8 cellular contexts compared by ENCODE assay signal in genomic region chr5:173327948-173328895, GRCh38. TPM values are rescaled to one million over a fixed set of nuclear protein-coding genes. Genes with fewer than 3 reads are reported as not detected.
DNase-seq lines count a peak whose midpoint lies in the region; ATAC-seq, FAIRE-seq and TF ChIP-seq lines count a peak whose summit lies in the region.

TSS of gene STC2 (minus strand) at chr5:173328414. CDS start at chr5:173328193, 221 bp downstream.

- H3K9me3 ChIP-seq in GM12878 (replicated peaks; ENCODE audit: control insufficient read depth, insufficient read depth, low read length) (no peaks in the 10 kb centered on the region; the same call in none of the 3 replicates), skeletal muscle satellite cell (replicated peaks; ENCODE audit: low read length) (no peaks in the 10 kb centered on the region)

- TF ChIP-seq POLR2A in GM19099 (IDR thresholded peaks at IDR 0.05; ENCODE audit: extremely low read depth, insufficient read length, low read depth) = peak; percentile 44
- peak; percentile 74 for TF ChIP-seq POLR2A in GM12878 (IDR thresholded peaks at IDR 0.05; ENCODE audit: low read depth, low read length)

- peaks cover 2 to 4% of the 10 kb centered on the region in 2 experiments; a peak in 2 of 4 replicates for H3K27me3 ChIP-seq in GM12878 (replicated peaks in 1 of 2; ENCODE audit: control insufficient read depth in 2 of 2, insufficient read depth in 2 of 2, low read length in 1 of 2)
- H3K27me3 ChIP-seq in skeletal muscle satellite cell (ENCODE audit: control insufficient read depth, insufficient read depth, low read length) = no peaks in the 10 kb centered on the region

- intact Hi-C loops in GM12878 (cut with micrococcal nuclease; ENCODE audit: unreplicated experiment) = no loop called here

- in situ Hi-C loops in GM12878 (cut with MboI) = no loop called here

- H3K79me2 ChIP-seq in GM12878 (ENCODE audit: control insufficient read depth, insufficient read depth, low read length) = peaks cover 12% of the 10 kb centered on the region

- H2AFZ ChIP-seq in GM12878 (ENCODE audit: control insufficient read depth, low read depth, low read length) = peak within 1 kb of the TSS; percentile 48

- peak within 1 kb of the TSS; percentile 79 for H3K4me2 ChIP-seq in GM12878 (ENCODE audit: control insufficient read depth, insufficient read depth)
- peak within 1 kb of the TSS; percentile 95 for H3K4me2 ChIP-seq in skeletal muscle satellite cell (ENCODE audit: low read length)

- 48% methylated on average over 70 of the region's 74 CpGs for WGBS in GM12878 (ENCODE audit: insufficient coverage, insufficient replicate concordance, low lambda C conversion rate, missing lambda C conversion rate)

- peak; percentile 52 for ATAC-seq in HG03442 (IDR thresholded peaks at IDR 0.05; ENCODE audit: unreplicated experiment)
- ATAC-seq in GM12878 = peak; percentile 44

- CTCF ChIA-PET in GM12878 (lab: Yijun Ruan, JAX) = interaction anchor here (6.9 kb wide), 1 partner anchor 34 kb away, joined by 79 read pairs; no protein-coding TSS in a partner anchor

- SMC1A ChIA-PET in GM12878 (lab: Charles Lee; ENCODE audit: uncharacterized antibody, unreplicated experiment) = interaction anchor here (3.9 kb wide), 1 partner anchor 34 kb away, joined by 29 read pairs; no protein-coding TSS in a partner anchor

- RAD21 ChIA-PET in GM12878 (lab: Charles Lee; ENCODE audit: unreplicated experiment) = interaction anchor here (1.4 kb wide), 1 partner anchor 344 kb away, joined by 4 read pairs; the partner anchor contains the start of gene ATP6V0E1

- TF ChIP-seq RAD21 in GM12878 (IDR thresholded peaks at IDR 0.05; ENCODE audit: insufficient read depth, low read depth, low read length) = no peak

- H3K4me1 ChIP-seq in GM12878 (ENCODE audit: control insufficient read depth, insufficient read depth, low read length) (no peaks in the 10 kb centered on the region; the same call in 1 of the 2 replicates), skeletal muscle satellite cell (ENCODE audit: control insufficient read depth, insufficient read depth, low read length) (peaks cover 45% of the 10 kb centered on the region)

- no peak for TF ChIP-seq EP300 in GM12878 (IDR thresholded peaks at IDR 0.05; ENCODE audit: borderline replicate concordance in 1 of 2, control insufficient read depth in 1 of 2, low read depth in 2 of 2, low read length in 2 of 2)

- H3K4me3 ChIP-seq in GM12878 (peak within 1 kb of the TSS; percentile 70), iPS-11a (ENCODE audit: low read depth, low read length) (peak within 1 kb of the TSS; percentile 94), skeletal muscle satellite cell (ENCODE audit: low read length) (peak within 1 kb of the TSS; percentile 96)

- FAIRE-seq in GM12878 (lab: Jason Lieb, UNC) = no peak

- H4K20me1 ChIP-seq in GM12878 (ENCODE audit: control insufficient read depth, insufficient read depth) = no peaks in the 10 kb centered on the region

- POLR2A ChIA-PET in GM12878 (lab: Charles Lee) = interaction anchor here (0.6 kb wide), 1 partner anchor 40 kb away, joined by 3 read pairs; no protein-coding TSS in a partner anchor

- H3K9ac ChIP-seq in GM12878 (ENCODE audit: control insufficient read depth, insufficient read depth, low read length) (peak within 1 kb of the TSS; percentile 60), skeletal muscle satellite cell (ENCODE audit: low read depth, low read length) (peak within 1 kb of the TSS; percentile 87)

- H3K27ac ChIP-seq in C4-2B (peak within 1 kb of the TSS; percentile 97), GM12878 (ENCODE audit: control insufficient read depth, insufficient read depth) (peak within 1 kb of the TSS; percentile 32)

- peak; percentile 97 for DNase-seq in NCI-H748 (lab: John Stamatoyannopoulos, UW; ENCODE audit: unreplicated experiment)
- peak; percentile 15 for DNase-seq in GM12878 (ENCODE audit: low read depth, low spot score)
- DNase-seq in effector CD8-positive, alpha-beta T cell (lab: John Stamatoyannopoulos, UW) = no peak

- TF ChIP-seq CTCF in C4-2B (conservative IDR thresholded peaks at IDR 0.05) = no peak; the same call in 1 of the 2 replicates
- no peak for TF ChIP-seq CTCF in GM12878 (IDR thresholded peaks at IDR 0.05 in 2 of 3, conservative IDR thresholded peaks at IDR 0.05 in 1 of 3; ENCODE audit: control insufficient read depth in 2 of 3, extremely low read depth in 1 of 3, insufficient read depth in 1 of 3, low read depth in 3 of 3, low read length in 3 of 3)

- no TSS peak for BruUV-seq in GM12878 (replicated peaks; lab: Mats Ljungman, UMichigan)

- H3K36me3 ChIP-seq in GM12878 (ENCODE audit: control insufficient read depth in 2 of 2, insufficient read depth in 2 of 2, low read length in 1 of 2) (no peaks in the 10 kb centered on the region), skeletal muscle satellite cell (ENCODE audit: insufficient read depth, low read length) (peaks cover 48% of the 10 kb centered on the region)

TF ChIP-seq in GM12878, 131 proteins besides CTCF, POLR2A, EP300 and RAD21 (continues in another document):
- TF ChIP-seq NR2F1 (conservative IDR thresholded peaks at IDR 0.05) (peak; percentile 36; the same call in 1 of the 2 replicates), POU2F2 (IDR thresholded peaks at IDR 0.05; ENCODE audit: borderline replicate concordance, low read depth, low read length) (no peak), RELB (IDR thresholded peaks at IDR 0.05; ENCODE audit: low read depth) (no peak), E4F1 (IDR thresholded peaks at IDR 0.05; ENCODE audit: borderline replicate concordance, partially characterized antibody) (no peak), SKIL (IDR thresholded peaks at IDR 0.05; ENCODE audit: low read depth, poor library complexity, severe bottlenecking) (no peak), RAD51 (IDR thresholded peaks at IDR 0.05) (0 out of 2 replicates have a peak, but pooled peaks have one; percentile 16), RCOR1 (conservative IDR thresholded peaks at IDR 0.05; ENCODE audit: low read depth, low read length) (no peak)

RNA-seq across cellular contexts. Expression of gene STC2, which starts in this region (rescaled TPM):
- 24.5 and 26.4 TPM in 2 replicates for total RNA-seq in GM12878 (2013; cell fraction: nucleolus; rRNA removed)
- total RNA-seq in GM12878 (2014; rRNA removed) (2.0 and 3.4 TPM in 2 replicates), GM12878 (2014; rRNA removed; fragmentation: Illumina TruSeq; extraction: Trizol) (1.7 and 1.8 TPM in 2 replicates), GM12878 (2021) (3.5 and 3.7 TPM in 2 replicates)
- polyA plus RNA-seq in GM12878 (2011; ENCODE audit: low read depth) = 2.1 TPM
- polyA plus RNA-seq in GM12878 (2011; rRNA removed) (1.1 and 1.2 TPM in 2 replicates), GM12878 (2014; fragmentation: Illumina TruSeq; extraction: Trizol) (1.5 and 2.0 TPM in 2 replicates), GM12878 (2014; fragmentation: Nextera tagmentation; extraction: Ambion mirVana) (under 1 TPM; 0.05 to 0.13 TPM), GM12878 (2014; rRNA removed) (3.2 and 4.8 TPM in 2 replicates), GM12878 (2016; fragmentation: Nextera tagmentation; extraction: Ambion mirVana) (1 to 10 TPM; 2.6 to 4.4 TPM)
- polyA plus RNA-seq in GM12878 (2011; cell fraction: cytosol; rRNA removed) = 0.62 and 1.5 TPM in 2 replicates
- 2.4 and 4.0 TPM in 2 replicates for polyA plus RNA-seq in GM12878 (2011; cell fraction: nucleus; rRNA removed)
- 5.0 and 6.0 TPM in 2 replicates for polyA plus RNA-seq in GM12878 (2012)
- 0.51 and 0.98 TPM in 2 replicates for polyA minus RNA-seq in GM12878 (2011; rRNA and poly(A)+ RNA removed)
- polyA minus RNA-seq in GM12878 (2011; cell fraction: cytosol; rRNA and poly(A)+ RNA removed) = 0.67 and 3.0 TPM in 2 replicates
- polyA minus RNA-seq in GM12878 (2011; cell fraction: nucleus; rRNA and poly(A)+ RNA removed) = 1.6 and 1.9 TPM in 2 replicates
- total RNA-seq in skeletal muscle satellite cell (2012; rRNA removed) = 104 and 125 TPM in 2 replicates
